In genomic region chr19:45952341-45952690, GRCh38 we compare ENCODE assay signal across 2 cellular contexts.
TF ChIP-seq lines count a peak whose summit lies in the region.

No MANE protein-coding gene starts in this region.

TF ChIP-seq in A549, 52 proteins besides CTCF, POLR2A, EP300 and RAD21:
- TF ChIP-seq RFX5 (IDR thresholded peaks at IDR 0.05) (no peak), TP53 (CRISPR knock-in tag; IDR thresholded peaks at IDR 0.05) (peak; percentile 27; the same call in 1 of the 2 replicates), GATA3 (IDR thresholded peaks at IDR 0.05; ENCODE audit: borderline replicate concordance) (no peak)

TF ChIP-seq in K562, 482 proteins besides CTCF, POLR2A, EP300 and RAD21:
- 0 out of 2 replicates have a peak, but pooled peaks have one; percentile 24 for TF ChIP-seq IRF9 (tag; IDR thresholded peaks at IDR 0.05)
- 0 out of 2 replicates have a peak, but pooled peaks have one; percentile 43 for TF ChIP-seq NR1H2 (CRISPR knock-in tag; IDR thresholded peaks at IDR 0.05)
- TF ChIP-seq PPARD (CRISPR knock-in tag; IDR thresholded peaks at IDR 0.05) = no peak
- TF ChIP-seq SREBF2 (CRISPR knock-in tag; IDR thresholded peaks at IDR 0.05) = peak; percentile 25; the same call in 1 of the 2 replicates
